1 cellular context compared by ENCODE assay signal in the genomic region with DNA sequence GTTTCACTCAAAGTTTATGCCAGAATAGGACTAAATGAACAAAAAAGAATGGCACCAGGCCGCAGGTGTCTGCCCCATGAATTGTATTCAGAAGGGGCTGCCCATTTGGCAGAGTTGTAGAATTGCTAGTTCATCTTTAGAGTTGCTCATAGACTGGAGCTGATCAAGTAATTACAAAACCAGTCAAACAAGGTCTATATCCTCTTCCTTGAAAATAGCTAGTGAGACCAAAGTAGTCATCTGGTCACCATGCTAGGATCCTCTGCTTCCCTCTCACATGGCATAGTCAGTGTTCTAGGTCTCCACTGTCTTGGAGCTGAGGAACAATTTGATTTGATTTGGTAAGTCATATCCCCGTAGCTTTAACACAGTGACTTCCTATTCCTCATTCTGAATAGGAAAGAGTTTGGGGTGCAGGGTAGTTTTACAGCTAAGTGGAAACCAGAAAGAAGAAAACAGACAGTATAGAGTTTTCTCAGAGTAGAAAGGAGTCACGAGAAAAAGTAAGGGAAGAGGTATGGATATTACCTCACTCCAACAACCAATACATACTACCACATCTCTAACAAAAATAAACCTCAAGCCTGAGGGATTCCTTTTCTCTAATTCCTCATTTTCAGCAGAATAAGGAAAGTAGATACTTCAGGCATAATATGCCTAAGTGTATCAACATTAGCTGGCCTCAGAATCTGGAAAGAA.
TF ChIP-seq lines count a peak whose summit lies in the region.

No MANE protein-coding gene starts in this region.

TF ChIP-seq in IMR-90, 13 proteins besides CTCF, POLR2A, EP300 and RAD21 (continued from another document):
- TF ChIP-seq, protein P1, sequence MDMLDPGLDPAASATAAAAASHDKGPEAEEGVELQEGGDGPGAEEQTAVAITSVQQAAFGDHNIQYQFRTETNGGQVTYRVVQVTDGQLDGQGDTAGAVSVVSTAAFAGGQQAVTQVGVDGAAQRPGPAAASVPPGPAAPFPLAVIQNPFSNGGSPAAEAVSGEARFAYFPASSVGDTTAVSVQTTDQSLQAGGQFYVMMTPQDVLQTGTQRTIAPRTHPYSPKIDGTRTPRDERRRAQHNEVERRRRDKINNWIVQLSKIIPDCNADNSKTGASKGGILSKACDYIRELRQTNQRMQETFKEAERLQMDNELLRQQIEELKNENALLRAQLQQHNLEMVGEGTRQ (IDR thresholded peaks at IDR 0.05; ENCODE audit: low read depth, low read length), result no peak
- TF ChIP-seq ELK1 (IDR thresholded peaks at IDR 0.05; ENCODE audit: borderline replicate concordance, low read depth, low read length) (no peak), MAFK (IDR thresholded peaks at IDR 0.05; ENCODE audit: low read depth, low read length) (no peak), NFE2L2 (IDR thresholded peaks at IDR 0.05; ENCODE audit: low read depth, low read length) (no peak), FOS (IDR thresholded peaks at IDR 0.05; ENCODE audit: low read depth, low read length) (no peak), RFX5 (IDR thresholded peaks at IDR 0.05; ENCODE audit: low read depth, low read length) (no peak), MXI1 (IDR thresholded peaks at IDR 0.05; ENCODE audit: borderline replicate concordance, low read depth, low read length) (no peak), RCOR1 (IDR thresholded peaks at IDR 0.05; ENCODE audit: insufficient replicate concordance, low read length) (no peak)
